1 cellular context compared by ENCODE assay signal in genomic region chr1:204411451-204412245, GRCh38.
TF ChIP-seq lines count a peak whose summit lies in the region.

TSS of gene PPP1R15B (minus strand) at chr1:204411817. CDS start at chr1:204411411, 406 bp downstream.

TF ChIP-seq in HepG2, 621 proteins besides CTCF, POLR2A, EP300 and RAD21 (continued from another document and continues in another):
- TF ChIP-seq TRAFD1 (CRISPR knock-in tag; IDR thresholded peaks at IDR 0.05; ENCODE audit: borderline replicate concordance) (no peak), ZNF44 (CRISPR knock-in tag; IDR thresholded peaks at IDR 0.05) (no peak), SNAPC2 (CRISPR knock-in tag; IDR thresholded peaks at IDR 0.05) (no peak), RBFOX2 (IDR thresholded peaks at IDR 0.05; ENCODE audit: low read depth, low read length) (peak; percentile 93), NFE2L1 (CRISPR knock-in tag; IDR thresholded peaks at IDR 0.05; ENCODE audit: borderline replicate concordance) (peak; percentile 18; the same call in 1 of the 2 replicates), SP1 (IDR thresholded peaks at IDR 0.05) (no peak), SP1 (CRISPR knock-in tag; IDR thresholded peaks at IDR 0.05) (peak; percentile 66; the same call in 1 of the 2 replicates), ZNF839 (CRISPR knock-in tag; IDR thresholded peaks at IDR 0.05; ENCODE audit: borderline replicate concordance) (0 out of 2 replicates have a peak, but pooled peaks have one; percentile 27), THAP11 (CRISPR knock-in tag; IDR thresholded peaks at IDR 0.05) (peak; percentile 92), FOXP4 (CRISPR knock-in tag; IDR thresholded peaks at IDR 0.05) (peak; percentile 55), MTA1 (CRISPR knock-in tag; IDR thresholded peaks at IDR 0.05; ENCODE audit: borderline replicate concordance) (peak; percentile 32; the same call in 1 of the 2 replicates), ATRX (CRISPR knock-in tag; IDR thresholded peaks at IDR 0.05; ENCODE audit: borderline replicate concordance) (no peak), ZNF652 (CRISPR knock-in tag; IDR thresholded peaks at IDR 0.05; ENCODE audit: borderline replicate concordance, low read depth) (no peak), ZNF331 (CRISPR knock-in tag; IDR thresholded peaks at IDR 0.05) (peak; percentile 42; the same call in 1 of the 2 replicates), ZFP36 (IDR thresholded peaks at IDR 0.05; ENCODE audit: borderline replicate concordance, low read depth, low read length, partially characterized antibody) (no peak), BCL3 (CRISPR knock-in tag; IDR thresholded peaks at IDR 0.05) (no peak; the same call in 1 of the 2 replicates), RELA (CRISPR knock-in tag; IDR thresholded peaks at IDR 0.05) (peak; percentile 84), IRF9 (CRISPR knock-in tag; IDR thresholded peaks at IDR 0.05; ENCODE audit: borderline replicate concordance) (0 out of 2 replicates have a peak, but pooled peaks have one; percentile 23), CSRNP1 (CRISPR knock-in tag; IDR thresholded peaks at IDR 0.05) (peak; percentile 42; the same call in 1 of the 2 replicates), CERS6 (CRISPR knock-in tag; IDR thresholded peaks at IDR 0.05) (no peak), ZNF761 (CRISPR knock-in tag; conservative IDR thresholded peaks at IDR 0.05) (0 out of 2 replicates have a peak, but pooled peaks have one; percentile 39), TCF12 (IDR thresholded peaks at IDR 0.05) (no peak), TCF12 (CRISPR knock-in tag; IDR thresholded peaks at IDR 0.05) (no peak), ZNF12 (CRISPR knock-in tag; IDR thresholded peaks at IDR 0.05) (no peak), E2F1 (CRISPR knock-in tag; IDR thresholded peaks at IDR 0.05) (peak; percentile 79; the same call in 1 of the 2 replicates), FOXJ3 (CRISPR knock-in tag; IDR thresholded peaks at IDR 0.05; ENCODE audit: borderline replicate concordance) (peak; percentile 74; the same call in 1 of the 2 replicates), ZNF280B (CRISPR knock-in tag; IDR thresholded peaks at IDR 0.05; ENCODE audit: borderline replicate concordance) (peak; percentile 37; the same call in 1 of the 2 replicates), HNRNPL (IDR thresholded peaks at IDR 0.05; ENCODE audit: low read depth, low read length) (peak; percentile 23; the same call in 1 of the 2 replicates), PPARG (CRISPR knock-in tag; conservative IDR thresholded peaks at IDR 0.05) (peak; percentile 98), ZNF639 (CRISPR knock-in tag; conservative IDR thresholded peaks at IDR 0.05) (peak; percentile 22; the same call in 1 of the 2 replicates), ZNF552 (CRISPR knock-in tag; IDR thresholded peaks at IDR 0.05; ENCODE audit: borderline replicate concordance) (0 out of 2 replicates have a peak, but pooled peaks have one; percentile 14), ZBTB37 (CRISPR knock-in tag; IDR thresholded peaks at IDR 0.05) (peak; percentile 23; the same call in 1 of the 2 replicates), SP5 (CRISPR knock-in tag; IDR thresholded peaks at IDR 0.05; ENCODE audit: borderline replicate concordance, low read depth) (peak; percentile 26; the same call in 1 of the 2 replicates), NFYC (CRISPR knock-in tag; IDR thresholded peaks at IDR 0.05) (peak; percentile 69), GPBP1L1 (CRISPR knock-in tag; IDR thresholded peaks at IDR 0.05) (no peak), THAP7 (CRISPR knock-in tag; IDR thresholded peaks at IDR 0.05) (peak; percentile 89), POLR2G (IDR thresholded peaks at IDR 0.05; ENCODE audit: low read depth, low read length) (peak; percentile 92), ZMYM4 (CRISPR knock-in tag; IDR thresholded peaks at IDR 0.05) (peak; percentile 88), ZNF501 (CRISPR knock-in tag; IDR thresholded peaks at IDR 0.05) (peak; percentile 75), ZNF33B (CRISPR knock-in tag; IDR thresholded peaks at IDR 0.05) (0 out of 2 replicates have a peak, but pooled peaks have one; percentile 60), ZMYM3 (CRISPR knock-in tag; IDR thresholded peaks at IDR 0.05) (0 out of 2 replicates have a peak, but pooled peaks have one; percentile 27), ATM (IDR thresholded peaks at IDR 0.05; ENCODE audit: borderline replicate concordance) (no peak), ZNF563 (CRISPR knock-in tag; IDR thresholded peaks at IDR 0.05) (peak; percentile 53), ZNF296 (CRISPR knock-in tag; conservative IDR thresholded peaks at IDR 0.05) (0 out of 2 replicates have a peak, but pooled peaks have one; percentile 36), ZNF766 (CRISPR knock-in tag; IDR thresholded peaks at IDR 0.05; ENCODE audit: borderline replicate concordance) (peak; percentile 67; the same call in 1 of the 2 replicates)
